In the genomic region with DNA sequence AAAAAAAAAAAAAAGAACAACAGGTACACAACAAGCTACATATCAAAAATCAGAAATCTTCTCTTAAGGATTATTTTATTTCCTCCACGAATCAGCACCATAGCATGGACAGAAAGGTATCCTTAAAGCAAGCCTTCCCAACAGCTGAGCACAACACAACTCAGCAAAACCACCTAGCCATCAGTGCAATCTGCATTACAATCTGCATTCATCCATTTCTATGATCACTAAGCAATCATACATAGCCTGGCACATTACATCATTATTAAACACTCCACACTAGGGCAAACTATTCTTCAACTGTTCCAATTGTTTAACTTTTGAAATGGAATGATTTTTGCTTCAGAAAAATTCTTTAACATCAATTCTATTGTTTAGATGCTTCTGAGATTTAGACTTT, we compare ENCODE assay signal across 18 cellular contexts. TPM values are rescaled to one million over a fixed set of nuclear protein-coding genes. Genes with fewer than 3 reads are reported as not detected.
DNase-seq lines count a peak whose midpoint lies in the region; ATAC-seq and TF ChIP-seq lines count a peak whose summit lies in the region.
"Had no signal": no experiment of that assay in that cellular context is flagged by ENCODE, and none has a peak within 500 bp of the region (broad histone marks: within the 10 kb centered on the region; RNA-seq: fewer than 3 reads in every experiment).

No MANE protein-coding gene starts in this region.

- CTCF ChIA-PET in PC-3 (lab: Charles Lee), result no interaction called here

- ATAC-seq in GM23338, result peak; percentile 62
- no peak for ATAC-seq in PC-3
- ATAC-seq in esophagus mucosa, result no peak

- DNase-seq in GM23338 (ENCODE audit: low spot score), result peak; percentile 28
- no peak for DNase-seq in WERI-Rb-1
- DNase-seq in mesothelial cell of epicardium (ENCODE audit: low spot score in 2 of 2, unreplicated experiment in 2 of 2), result no peak
- DNase-seq in thyroid gland, result no peak
- no peak for DNase-seq in PC-3
- no peak for DNase-seq in NCI-H226
- DNase-seq: DMS79, NCI-H1105, NCI-H2029, NCI-H2227 treated with DMSO at 0.1 percent for 48 hours, NCI-H510A treated with DMSO at 0.1 percent for 48 hours, NCI-H82, OCI-M1, Right ventricle myocardium superior had no signal

- peaks cover 91% of the 10 kb centered on the region for H3K79me2 ChIP-seq in GM23338 (replicated peaks; ENCODE audit: insufficient read depth)
- H3K79me2 ChIP-seq in PC-3 (ENCODE audit: low read length), result peaks cover 100% of the 10 kb centered on the region

- H3K36me3 Mint-ChIP-seq in GM23338 (ENCODE audit: low read depth) (no peaks in the 10 kb centered on the region), mesothelial cell of epicardium (peaks cover 2% of the 10 kb centered on the region)

- peak overlapping the region; percentile 3; the same call in 1 of the 2 replicates for H3K4me2 ChIP-seq in GM23338
- H3K4me2 ChIP-seq in PC-3 (ENCODE audit: low read length), result no peak overlapping the region

- H3K4me1 ChIP-seq in GM23338 (ENCODE audit: insufficient read depth), result peaks cover 22% of the 10 kb centered on the region
- H3K4me1 ChIP-seq in thyroid gland, result peaks cover 50 to 54% of the 10 kb centered on the region in 2 donors
- H3K4me1 ChIP-seq in PC-3 (ENCODE audit: insufficient read depth, low read length), result peaks cover 27% of the 10 kb centered on the region

- no peaks in the 10 kb centered on the region for H3K9me3 Mint-ChIP-seq in GM23338
- no peaks in the 10 kb centered on the region for H3K9me3 Mint-ChIP-seq in mesothelial cell of epicardium

- no peaks in the 10 kb centered on the region for H3K36me3 ChIP-seq in GM23338 (ENCODE audit: insufficient read depth)
- no peaks in the 10 kb centered on the region for H3K36me3 ChIP-seq in WERI-Rb-1
- no peaks in the 10 kb centered on the region for H3K36me3 ChIP-seq in thyroid gland
- no peaks in the 10 kb centered on the region for H3K36me3 ChIP-seq in PC-3 (ENCODE audit: low read depth, low read length)
- H3K36me3 ChIP-seq: HAP-1 had no signal

- H3F3A ChIP-seq in GM23338 (replicated peaks; ENCODE audit: low read depth), result 0 out of 2 replicates have a peak, but pooled peaks cover 3% of the 10 kb centered on the region
- no peaks in the 10 kb centered on the region for H3F3A ChIP-seq in PC-3 (ENCODE audit: low read length, unreplicated experiment)

- H3K27ac ChIP-seq in GM23338 (ENCODE audit: low read depth), result peak overlapping the region; percentile 36; the same call in 1 of the 2 replicates
- peak overlapping the region; percentile 76 for H3K27ac ChIP-seq in WERI-Rb-1
- peak overlapping the region; percentile 78 to 83 (median 79) for H3K27ac ChIP-seq in thyroid gland
- no peak overlapping the region for H3K27ac ChIP-seq in PC-3 (ENCODE audit: low read length)
- H3K27ac ChIP-seq: C4-2B, HL-60 had no signal

- H3K4me3 Mint-ChIP-seq in GM23338, result no peak overlapping the region
- no peak overlapping the region for H3K4me3 Mint-ChIP-seq in mesothelial cell of epicardium

- H3K4me1 Mint-ChIP-seq in GM23338, result peaks cover 30% of the 10 kb centered on the region
- peaks cover 55% of the 10 kb centered on the region for H3K4me1 Mint-ChIP-seq in mesothelial cell of epicardium

- H3K27ac Mint-ChIP-seq in GM23338 (peak overlapping the region; percentile 93), mesothelial cell of epicardium (peak overlapping the region; percentile 68)

- H3K27me3 Mint-ChIP-seq in GM23338 (ENCODE audit: insufficient read depth, low read depth, poor library complexity), result peaks cover 2% of the 10 kb centered on the region
- no peaks in the 10 kb centered on the region for H3K27me3 Mint-ChIP-seq in mesothelial cell of epicardium (ENCODE audit: low read depth)

- H3K27me3 ChIP-seq in GM23338 (ENCODE audit: insufficient read depth) (no peaks in the 10 kb centered on the region), WERI-Rb-1 (ENCODE audit: insufficient read depth, low read depth, severe bottlenecking) (no peaks in the 10 kb centered on the region), thyroid gland (no peaks in the 10 kb centered on the region), PC-3 (ENCODE audit: low read length) (no peaks in the 10 kb centered on the region)

- 62 to 83% methylated on average over 1 of the region's 1 CpG for WGBS in thyroid gland, 2 donors

- H3K9ac ChIP-seq in PC-3 (ENCODE audit: low read length), result no peak overlapping the region

- intact Hi-C loops in thyroid gland (cut with DNase I) (no loop called here), PC-3 (cut with micrococcal nuclease) (no loop called here)

- H2AFZ ChIP-seq in GM23338, result no peak overlapping the region
- no peak overlapping the region for H2AFZ ChIP-seq in PC-3 (ENCODE audit: low read length)

- no TSS peak for BruUV-seq in PC-3 (replicated peaks; lab: Mats Ljungman, UMichigan)

- H3K4me3 ChIP-seq in GM23338, result no peak overlapping the region
- H3K4me3 ChIP-seq in WERI-Rb-1 (ENCODE audit: low read depth, low read length), result no peak overlapping the region
- H3K4me3 ChIP-seq in thyroid gland (replicated peaks in 1 of 3), result no peak overlapping the region
- H3K4me3 ChIP-seq in PC-3 (ENCODE audit: low read length), result no peak overlapping the region
- H3K4me3 ChIP-seq: HAP-1 had no signal

- no peak for TF ChIP-seq CTCF in GM23338 (conservative IDR thresholded peaks at IDR 0.05; ENCODE audit: low read depth in 2 of 2)
- TF ChIP-seq CTCF in WERI-Rb-1 (IDR thresholded peaks at IDR 0.05; ENCODE audit: low read depth, low read length), result no peak
- no peak for TF ChIP-seq CTCF in mesothelial cell of epicardium (IDR thresholded peaks at IDR 0.05; ENCODE audit: unreplicated experiment)
- no peak for TF ChIP-seq CTCF in thyroid gland (IDR thresholded peaks at IDR 0.05)
- no peak for TF ChIP-seq CTCF in PC-3 (conservative IDR thresholded peaks at IDR 0.05; ENCODE audit: low read depth, low read length)

- H4K20me1 ChIP-seq in GM23338 (replicated peaks; ENCODE audit: insufficient read depth) (peaks cover 10% of the 10 kb centered on the region), PC-3 (ENCODE audit: low read length) (no peaks in the 10 kb centered on the region)

- H3K9me3 ChIP-seq in WERI-Rb-1 (ENCODE audit: severe bottlenecking) (no peaks in the 10 kb centered on the region), thyroid gland (no peaks in the 10 kb centered on the region), PC-3 (ENCODE audit: low read length) (no peaks in the 10 kb centered on the region)
- H3K9me3 ChIP-seq: HAP-1 had no signal

- POLR2A ChIA-PET in PC-3 (lab: Charles Lee; ENCODE audit: unreplicated experiment), result no interaction called here

- no peak for TF ChIP-seq POLR2A in thyroid gland (IDR thresholded peaks at IDR 0.05)

- H3K9me2 ChIP-seq in GM23338 (ENCODE audit: insufficient read depth) (no peaks in the 10 kb centered on the region), PC-3 (replicated peaks; ENCODE audit: low read length) (no peaks in the 10 kb centered on the region)

TF ChIP-seq in GM23338, 12 proteins besides CTCF, POLR2A, EP300 and RAD21:
- TF ChIP-seq NANOG (IDR thresholded peaks at IDR 0.05; ENCODE audit: borderline replicate concordance) (no peak), POLR2AphosphoS5 (IDR thresholded peaks at IDR 0.05; ENCODE audit: low read depth) (no peak)

RNA-seq across cellular contexts. Expression of a gene that starts 29.0 kb away (rescaled TPM):
- 85.2 and 92.4 TPM in 2 replicates for total RNA-seq in GM23338 (2014; rRNA removed; shearing (Covaris generic))
- 18.1 and 19.3 TPM in 2 replicates for polyA plus RNA-seq in GM23338 (2016; fragmentation: Nextera tagmentation; extraction: Ambion mirVana)
- total RNA-seq in mesothelial cell of epicardium, result 105 to 109 TPM (median 108 TPM) in 3 replicates
- 100 to 1,000 TPM in 3 of 4 donors, 10 to 100 TPM in 1; 81.4 to 210 (median 122) TPM for total RNA-seq in thyroid gland
- 28.0 and 32.6 TPM in 2 replicates for total RNA-seq in PC-3 (2014; rRNA removed)
- 19.4 TPM for total RNA-seq in esophagus mucosa
